17 cellular contexts compared by ENCODE assay signal in genomic region chr12:93318720-93319522, GRCh38. TPM values are rescaled to one million over a fixed set of nuclear protein-coding genes. Genes with fewer than 3 reads are reported as not detected.
A peak's percentile ranks its signal among the peaks of the same experiment; 100 is the strongest.
DNase-seq lines count a peak whose midpoint lies in the region; ATAC-seq, FAIRE-seq and TF ChIP-seq lines count a peak whose summit lies in the region.
"Had no signal": no experiment of that assay in that cellular context is flagged by ENCODE, and none has a peak within 500 bp of the region (broad histone marks: within the 10 kb centered on the region; RNA-seq: fewer than 3 reads in every experiment).

No MANE protein-coding gene starts in this region.

- peak; percentile 82 for FAIRE-seq in islet of Langerhans (lab: Jason Lieb, UNC)
- FAIRE-seq: G401.6 had no signal

- H3K9me3 Mint-ChIP-seq in activated CD4-positive, alpha-beta T cell treated with anti-CD3 and anti-CD28 coated beads for 36 hours (ENCODE audit: low read depth) = no peaks in the 10 kb centered on the region
- H3K9me3 Mint-ChIP-seq in HFFc6 = no peaks in the 10 kb centered on the region
- H3K9me3 Mint-ChIP-seq: activated CD4-positive, alpha-beta memory T cell treated with anti-CD3 and anti-CD28 coated beads, Interleukin-2, amount 10 ng/mL, durations not matched to agents 7 days and 5 days; naive thymus-derived CD8-positive, alpha-beta T cell; T-helper 2 cell treated with Interferon-gamma antibody and Interleukin-4, amounts not matched to agents 5 μg/mL and 100 μg/mL, for 36 hours had no signal

- no peak for TF ChIP-seq CTCF in HFFc6 (IDR thresholded peaks at IDR 0.05)

- POLR2A ChIA-PET in activated CD4-positive, alpha-beta T cell treated with anti-CD3 and anti-CD28 coated beads for 36 hours (lab: Charles Lee) = no interaction called here

- CTCF ChIA-PET in activated CD4-positive, alpha-beta T cell treated with anti-CD3 and anti-CD28 coated beads for 36 hours (lab: Charles Lee) = no interaction called here

- no peaks in the 10 kb centered on the region for H3K27me3 Mint-ChIP-seq in activated CD4-positive, alpha-beta T cell treated with anti-CD3 and anti-CD28 coated beads for 36 hours
- no peaks in the 10 kb centered on the region; the same call in 1 of the 2 replicates for H3K27me3 Mint-ChIP-seq in HFFc6 (ENCODE audit: insufficient read depth)
- H3K27me3 Mint-ChIP-seq: naive thymus-derived CD8-positive, alpha-beta T cell had no signal

- H3K27ac Mint-ChIP-seq in activated CD4-positive, alpha-beta T cell treated with anti-CD3 and anti-CD28 coated beads for 36 hours = no peak overlapping the region
- no peak overlapping the region for H3K27ac Mint-ChIP-seq in HFFc6
- H3K27ac Mint-ChIP-seq: activated CD4-positive, alpha-beta memory T cell treated with anti-CD3 and anti-CD28 coated beads, Interleukin-2, amount 10 ng/mL, durations not matched to agents 7 days and 5 days; naive thymus-derived CD8-positive, alpha-beta T cell; T-helper 2 cell treated with Interferon-gamma antibody and Interleukin-4, amounts not matched to agents 5 μg/mL and 100 μg/mL, for 36 hours had no signal

- H3K4me3 Mint-ChIP-seq in activated CD4-positive, alpha-beta T cell treated with anti-CD3 and anti-CD28 coated beads for 36 hours = no peak overlapping the region
- H3K4me3 Mint-ChIP-seq in HFFc6 = no peak overlapping the region
- H3K4me3 Mint-ChIP-seq: activated CD4-positive, alpha-beta memory T cell treated with anti-CD3 and anti-CD28 coated beads, Interleukin-2, amount 10 ng/mL, durations not matched to agents 7 days and 5 days; naive thymus-derived CD8-positive, alpha-beta T cell; T-helper 2 cell treated with Interferon-gamma antibody and Interleukin-4, amounts not matched to agents 5 μg/mL and 100 μg/mL, for 36 hours had no signal

- H3K4me1 Mint-ChIP-seq in activated CD4-positive, alpha-beta T cell treated with anti-CD3 and anti-CD28 coated beads for 36 hours = peaks cover 9% of the 10 kb centered on the region
- peaks cover 55% of the 10 kb centered on the region for H3K4me1 Mint-ChIP-seq in HFFc6 (ENCODE audit: low read depth)

- H3K36me3 Mint-ChIP-seq in activated CD4-positive, alpha-beta T cell treated with anti-CD3 and anti-CD28 coated beads for 36 hours (ENCODE audit: low read depth) = no peaks in the 10 kb centered on the region
- H3K36me3 Mint-ChIP-seq in HFFc6 (ENCODE audit: low read depth) = no peaks in the 10 kb centered on the region
- H3K36me3 Mint-ChIP-seq: naive thymus-derived CD8-positive, alpha-beta T cell had no signal

- intact Hi-C loops in activated CD4-positive, alpha-beta T cell treated with anti-CD3 and anti-CD28 coated beads for 36 hours (cut with DNase I, micrococcal nuclease) = no loop called here

- DNase-seq in GM03348 (ENCODE audit: low spot score) (peak; percentile 10), NCI-H1105 (lab: John Stamatoyannopoulos, UW) (peak; percentile 91), NCI-H82 (lab: John Stamatoyannopoulos, UW) (peak; percentile 81), middle frontal gyrus (ENCODE audit: extremely low spot score, low spot score) (no peak), HFFc6 (no peak)
- no peak for DNase-seq in activated CD4-positive, alpha-beta T cell treated with anti-CD3 and anti-CD28 coated beads for 36 hours
- DNase-seq: activated CD4-positive, alpha-beta memory T cell treated with anti-CD3 and anti-CD28 coated beads, Interleukin-2, amount 10 ng/mL, durations not matched to agents 7 days and 5 days; activated gamma-delta T cell treated with Interleukin-2 at 50 U/mL for 16 hours; C1 segment of cervical spinal cord; central memory CD4-positive, alpha-beta T cell; left ventricle myocardium superior; naive thymus-derived CD8-positive, alpha-beta T cell; RPMI8226; sigmoid colon had no signal

- ATAC-seq in activated CD4-positive, alpha-beta T cell treated with anti-CD3 and anti-CD28 coated beads for 36 hours = no peak
- ATAC-seq: left ventricle myocardium superior; naive thymus-derived CD8-positive, alpha-beta T cell had no signal

RNA-seq across cellular contexts. Expression of gene NUDT4, which starts 58.8 kb away (rescaled TPM):
- total RNA-seq in activated CD4-positive, alpha-beta T cell treated with anti-CD3 and anti-CD28 coated beads for 36 hours = 10 to 100 TPM; 47.5 to 58.7 TPM
- 10 to 100 TPM; 46.4 to 62.6 (median 51.6) TPM for total RNA-seq in HFFc6 (2021; fragmentation: NEBNext Ultra II Directional; extraction: Animal tissue kit (Norgen Biotek cat#: 25700))

Comparison
In these comparisons a context has a peak if more than half of its experiments do, and no peak if none do; other contexts are left out.
1. DNase-seq: peak in GM03348 (single experiment), NCI-H1105 (single experiment) and NCI-H82 (single experiment); none in activated CD4-positive, alpha-beta T cell treated with anti-CD3 and anti-CD28 coated beads for 36 hours (single experiment), middle frontal gyrus (single experiment) and HFFc6 (single experiment).